ENCODE assay signal across 8 cellular contexts in genomic region chr6:114162691-114163090, GRCh38.
"Had no signal": no experiment of that assay in that cellular context is flagged by ENCODE, and none has a peak within 500 bp of the region (broad histone marks: within the 10 kb centered on the region; RNA-seq: fewer than 3 reads in every experiment).

No MANE protein-coding gene starts in this region.

- H3K27ac ChIP-seq: GM23248 had no signal

- H3K9ac ChIP-seq: GM23248 had no signal

- H2AFZ ChIP-seq: GM23248 had no signal

- DNase-seq: GM23248, GOT3, H9, HCEC 1CT, KG1 had no signal

- H3K4me3 ChIP-seq: GM23248, K562 had no signal

- FAIRE-seq: H54, HTR-8/SVneo, K562 had no signal

- ATAC-seq: K562 had no signal
